In genomic region chr5:107369622-107370021, GRCh38 we compare ENCODE assay signal across 25 cellular contexts.
"Had no signal": no experiment of that assay in that cellular context is flagged by ENCODE, and none has a peak within 500 bp of the region (broad histone marks: within the 10 kb centered on the region; RNA-seq: fewer than 3 reads in every experiment).

No MANE protein-coding gene starts in this region.

- H3K4me1 ChIP-seq: left ventricle myocardium inferior, right atrium auricular region, upper lobe of right lung had no signal

- H3K79me2 ChIP-seq: hepatocyte had no signal

- H3K4me3 ChIP-seq: hepatocyte, left ventricle myocardium inferior, lung, mucosa of descending colon, ovary, right atrium auricular region, skin epidermis, suprapubic skin, thoracic aorta, tibial artery, upper lobe of right lung had no signal

- H3K27ac Mint-ChIP-seq: naive thymus-derived CD4-positive, alpha-beta T cell; natural killer cell treated with Interleukin-12 subunit alpha and Interleukin-12 subunit beta and Interleukin-15 and Interleukin-18, amount 100 ng/mL, for 72 hours; progenitor cell of endocrine pancreas; stimulated activated naive B cell treated with anti-CD40 and anti-IgM and Interleukin-4, amounts not matched to agents 10 μg/mL and 1 μg/mL and 100 μg/mL, for 72 hours had no signal

- ATAC-seq: mucosa of descending colon; naive thymus-derived CD4-positive, alpha-beta T cell; natural killer cell treated with Interleukin-12 subunit alpha and Interleukin-12 subunit beta and Interleukin-15 and Interleukin-18, amount 100 ng/mL, for 72 hours; sciatic nerve; stimulated activated naive B cell treated with anti-CD40 and anti-IgM and Interleukin-4, amounts not matched to agents 10 μg/mL and 1 μg/mL and 100 μg/mL, for 72 hours; stimulated activated naive CD8-positive, alpha-beta T cell treated with anti-CD3 and anti-CD28 coated beads, Interleukin-15, Interleukin-2, amounts not matched to agents 100 U/mL and 50 U/mL, for 24 hours; upper lobe of right lung had no signal

- H3K9me3 ChIP-seq: left ventricle myocardium inferior, mucosa of descending colon, ovary, right atrium auricular region, suprapubic skin, thoracic aorta, tibial artery, upper lobe of right lung had no signal

- H3K27me3 ChIP-seq: hepatocyte, ovary, right atrium auricular region, suprapubic skin, tibial artery, upper lobe of right lung had no signal

- DNase-seq: islet precursor cell; left ventricle myocardium inferior; midbrain; mucosa of descending colon; naive thymus-derived CD4-positive, alpha-beta T cell; ovary; stimulated activated CD4-positive, alpha-beta T cell treated with anti-CD3 and anti-CD28 coated beads, Interleukin-12 subunit alpha, Interleukin-12 subunit beta, amount 100 ng/mL, for 4 hours; stimulated activated CD4-positive, alpha-beta T cell treated with anti-CD3 and anti-CD28 coated beads, Interleukin-15, amount 100 ng/mL, for 24 hours; stimulated activated CD4-positive, alpha-beta T cell treated with anti-CD3 and anti-CD28 coated beads, Interleukin-2, amount 100 ng/mL, for 24 hours; stimulated activated CD4-positive, alpha-beta T cell treated with anti-CD3 and anti-CD28 coated beads, Interleukin-4, amount 100 ng/mL, for 1 hour; stimulated activated naive B cell treated with anti-CD40 and anti-IgM and Interleukin-4, amounts not matched to agents 10 μg/mL and 1 μg/mL and 100 μg/mL, for 72 hours; stimulated activated naive CD8-positive, alpha-beta T cell treated with anti-CD3 and anti-CD28 coated beads, Interleukin-15, Interleukin-2, amounts not matched to agents 100 U/mL and 50 U/mL, for 24 hours; tibial artery; trophoblast cell; upper lobe of right lung had no signal

- H3K9me3 Mint-ChIP-seq: natural killer cell treated with Interleukin-12 subunit alpha and Interleukin-12 subunit beta and Interleukin-15 and Interleukin-18, amount 100 ng/mL, for 72 hours; stimulated activated naive B cell treated with anti-CD40 and anti-IgM and Interleukin-4, amounts not matched to agents 10 μg/mL and 1 μg/mL and 100 μg/mL, for 72 hours had no signal

- H3K36me3 ChIP-seq: left ventricle myocardium inferior, ovary, right atrium auricular region, suprapubic skin, thoracic aorta, tibial artery, upper lobe of right lung had no signal

- H3K4me3 Mint-ChIP-seq: naive thymus-derived CD4-positive, alpha-beta T cell; natural killer cell treated with Interleukin-12 subunit alpha and Interleukin-12 subunit beta and Interleukin-15 and Interleukin-18, amount 100 ng/mL, for 72 hours; stimulated activated naive B cell treated with anti-CD40 and anti-IgM and Interleukin-4, amounts not matched to agents 10 μg/mL and 1 μg/mL and 100 μg/mL, for 72 hours had no signal

- H2AFZ ChIP-seq: hepatocyte had no signal

- FAIRE-seq: urothelium cell line had no signal

- H3K4me2 ChIP-seq: hepatocyte had no signal

- H3K27me3 Mint-ChIP-seq: natural killer cell treated with Interleukin-12 subunit alpha and Interleukin-12 subunit beta and Interleukin-15 and Interleukin-18, amount 100 ng/mL, for 72 hours; progenitor cell of endocrine pancreas had no signal

- H3K27ac ChIP-seq: hepatocyte, left ventricle myocardium inferior, ovary, right atrium auricular region, thoracic aorta, tibial artery, upper lobe of right lung had no signal
